ENCODE assay signal across 17 cellular contexts in genomic region chr9:127333326-127334064, GRCh38.
DNase-seq lines count a peak whose midpoint lies in the region; ATAC-seq and TF ChIP-seq lines count a peak whose summit lies in the region.
"Had no signal": no experiment of that assay in that cellular context is flagged by ENCODE, and none has a peak within 500 bp of the region (broad histone marks: within the 10 kb centered on the region; RNA-seq: fewer than 3 reads in every experiment).

No MANE protein-coding gene starts in this region.

- no peaks in the 10 kb centered on the region for H3K4me1 Mint-ChIP-seq in Caco-2 (ENCODE audit: low read depth, unreplicated experiment)
- H3K4me1 Mint-ChIP-seq: naive thymus-derived CD4-positive, alpha-beta T cell had no signal

- intact Hi-C loops in heart right ventricle (cut with DNase I): no loop called here
- intact Hi-C loops in Caco-2 (cut with micrococcal nuclease; ENCODE audit: unreplicated experiment): no loop called here

- CTCF ChIA-PET in Caco-2 (lab: Charles Lee): no interaction called here

- no peak overlapping the region for H3K4me3 Mint-ChIP-seq in Caco-2 (ENCODE audit: unreplicated experiment)
- H3K4me3 Mint-ChIP-seq: naive thymus-derived CD4-positive, alpha-beta T cell had no signal

- no TSS peak for BruUV-seq in Caco-2 (replicated peaks; lab: Mats Ljungman, UMichigan)

- H3K27ac ChIP-seq in heart right ventricle (peak overlapping the region in 8 of 10 donors; percentile 12 to 59 (median 34)), skeletal muscle tissue (ENCODE audit: low read depth, low read length) (peak overlapping the region; percentile 48)
- H3K27ac ChIP-seq: GM23248 had no signal

- H3K9me3 Mint-ChIP-seq in Caco-2 (ENCODE audit: unreplicated experiment): no peaks in the 10 kb centered on the region
- H3K9me3 Mint-ChIP-seq: naive thymus-derived CD4-positive, alpha-beta T cell had no signal

- no peaks in the 10 kb centered on the region for H3K27me3 ChIP-seq in heart right ventricle
- H3K27me3 ChIP-seq in skeletal muscle tissue (ENCODE audit: control insufficient read depth in 3 of 3, insufficient read depth in 3 of 3, low read length in 3 of 3): no peaks in the 10 kb centered on the region
- no peaks in the 10 kb centered on the region for H3K27me3 ChIP-seq in Caco-2 (replicated peaks; ENCODE audit: control insufficient read depth, insufficient read depth, low read length)

- peak in 4 of 8 donors; percentile 8 to 50 (median 15) for ATAC-seq in heart right ventricle
- no peak for ATAC-seq in HG02759 (IDR thresholded peaks at IDR 0.05; ENCODE audit: unreplicated experiment)
- ATAC-seq: naive thymus-derived CD4-positive, alpha-beta T cell had no signal

- no peaks in the 10 kb centered on the region for H3K36me3 Mint-ChIP-seq in Caco-2 (ENCODE audit: insufficient read depth, unreplicated experiment)

- POLR2A ChIA-PET in Caco-2 (lab: Charles Lee): no interaction called here

- 61 to 75% methylated on average over 4 of the region's 4 CpGs for WGBS in heart right ventricle, 2 donors

- no peaks in the 10 kb centered on the region for H3K27me3 Mint-ChIP-seq in Caco-2 (ENCODE audit: insufficient read depth, unreplicated experiment)

- H3K4me1 ChIP-seq in heart right ventricle (peaks cover 12 to 57% (median 52%) of the 10 kb centered on the region in 9 donors), skeletal muscle tissue (ENCODE audit: control insufficient read depth in 3 of 3, insufficient read depth in 3 of 3, low read length in 3 of 3) (peaks cover 30 to 55% (median 46%) of the 10 kb centered on the region in 3 donors), Caco-2 (peaks cover 10% of the 10 kb centered on the region)

- H3K4me3 ChIP-seq in heart right ventricle (no peak overlapping the region), skeletal muscle tissue (ENCODE audit: low read length in 3 of 3) (no peak overlapping the region), Caco-2 (ENCODE audit: low read depth, low read length) (no peak overlapping the region)
- H3K4me3 ChIP-seq: GM23248 had no signal

- DNase-seq in DMS53 (lab: John Stamatoyannopoulos, UW): peak; percentile 71
- peak; percentile 94 for DNase-seq in NCI-H82 (lab: John Stamatoyannopoulos, UW)
- DNase-seq in heart right ventricle: no peak
- DNase-seq in stimulated activated CD4-positive, alpha-beta T cell treated with anti-CD3 and anti-CD28 coated beads, Interleukin-2, amount 100 ng/mL, for 48 hours: no peak
- DNase-seq in NCI-H2107 treated with DMSO at 0.1 percent for 48 hours (lab: John Stamatoyannopoulos, UW; ENCODE audit: unreplicated experiment): no peak
- DNase-seq in Caco-2: no peak
- DNase-seq: activated CD4-positive, alpha-beta T cell treated with anti-CD3 and anti-CD28 coated beads for 1 hour; activated T-cell treated with anti-CD3 and anti-CD28 coated beads, Interleukin-2, amount 50 U/mL, for 48 hours; amygdala; effector CD8-positive, alpha-beta T cell; GM23248; Kasumi-1; naive thymus-derived CD4-positive, alpha-beta T cell; NCI-H2081 treated with DMSO at 0.1 percent for 48 hours; OCI-M1 had no signal

- TF ChIP-seq CTCF in heart right ventricle (IDR thresholded peaks at IDR 0.05) (no peak), Caco-2 (IDR thresholded peaks at IDR 0.05; ENCODE audit: insufficient read depth in 1 of 2, low read depth in 1 of 2, low read length in 1 of 2, severe bottlenecking in 1 of 2, unreplicated experiment in 1 of 2) (no peak)

- H3K27ac Mint-ChIP-seq in Caco-2 (ENCODE audit: unreplicated experiment): no peak overlapping the region
- H3K27ac Mint-ChIP-seq: naive thymus-derived CD4-positive, alpha-beta T cell had no signal

- no peak overlapping the region for H3K9ac ChIP-seq in skeletal muscle tissue (ENCODE audit: low read depth in 1 of 3, low read length in 3 of 3)
- H3K9ac ChIP-seq: GM23248 had no signal

- H3K36me3 ChIP-seq in heart right ventricle: peaks cover 0 to 27% (median 0%) of the 10 kb centered on the region in 9 donors
- no peaks in the 10 kb centered on the region for H3K36me3 ChIP-seq in skeletal muscle tissue (ENCODE audit: control insufficient read depth in 3 of 3, insufficient read depth in 3 of 3, low read length in 3 of 3)
- no peaks in the 10 kb centered on the region for H3K36me3 ChIP-seq in Caco-2 (ENCODE audit: control insufficient read depth, insufficient read depth, low read length)

- no peaks in the 10 kb centered on the region for H3K9me3 ChIP-seq in heart right ventricle
- no peaks in the 10 kb centered on the region for H3K9me3 ChIP-seq in skeletal muscle tissue (ENCODE audit: control insufficient read depth in 3 of 3, low read length in 3 of 3)
- no peaks in the 10 kb centered on the region for H3K9me3 ChIP-seq in Caco-2

Comparison
In these comparisons a context has a peak if more than half of its experiments do, and no peak if none do; other contexts are left out.
1. DNase-seq: peak in DMS53 (single experiment) and NCI-H82 (single experiment); none in heart right ventricle (0 of 2), stimulated activated CD4-positive, alpha-beta T cell treated with anti-CD3 and anti-CD28 coated beads, Interleukin-2, amount 100 ng/mL, for 48 hours (0 of 2), NCI-H2107 treated with DMSO at 0.1 percent for 48 hours (single experiment) and Caco-2 (0 of 2).